In the genomic region with DNA sequence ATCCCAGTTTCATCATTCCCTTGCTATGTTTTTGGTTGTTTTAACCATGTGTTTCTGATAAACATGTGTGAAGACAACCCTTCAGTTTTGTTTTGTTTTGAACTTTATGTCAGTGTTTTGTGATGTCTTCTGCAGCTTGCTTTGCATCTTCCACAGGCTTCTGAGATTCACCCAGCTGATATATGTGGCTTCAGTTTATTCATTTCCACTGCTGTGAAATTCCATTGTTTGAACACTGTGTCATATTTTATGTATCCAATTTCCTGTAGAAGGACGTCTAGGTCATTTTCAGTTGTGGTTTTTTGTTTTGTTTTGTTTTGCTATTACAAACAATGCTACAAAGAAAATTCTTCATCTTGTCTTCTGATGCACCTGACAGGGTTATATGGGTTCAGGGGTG, we compare ENCODE assay signal across 37 cellular contexts. TPM values are rescaled to one million over a fixed set of nuclear protein-coding genes. Genes with fewer than 3 reads are reported as not detected.
DNase-seq lines count a peak whose midpoint lies in the region.
"Had no signal": no experiment of that assay in that cellular context is flagged by ENCODE, and none has a peak within 500 bp of the region (broad histone marks: within the 10 kb centered on the region; RNA-seq: fewer than 3 reads in every experiment).

No MANE protein-coding gene starts in this region.

- H3K27me3 ChIP-seq in skeletal muscle tissue (ENCODE audit: control insufficient read depth in 3 of 3, insufficient read depth in 3 of 3, low read length in 3 of 3), result no peaks in the 10 kb centered on the region
- H3K27me3 ChIP-seq: adrenal gland, upper lobe of right lung had no signal

- peak overlapping the region in 1 of 3 donors; percentile 46 for H3K9ac ChIP-seq in skeletal muscle tissue (ENCODE audit: low read depth in 1 of 3, low read length in 3 of 3)
- H3K9ac ChIP-seq: KMS-11 had no signal

- peak overlapping the region; percentile 73 for H3K27ac ChIP-seq in skeletal muscle tissue (ENCODE audit: low read depth, low read length)
- H3K27ac ChIP-seq: adrenal gland, KMS-11, suprapubic skin, upper lobe of right lung had no signal

- H3K4me3 ChIP-seq in skeletal muscle tissue (ENCODE audit: low read length in 3 of 3), result no peak overlapping the region
- H3K4me3 ChIP-seq: adrenal gland, lung, suprapubic skin, upper lobe of right lung had no signal

- peaks cover 8 to 39% (median 34%) of the 10 kb centered on the region in 3 donors for H3K4me1 ChIP-seq in skeletal muscle tissue (ENCODE audit: control insufficient read depth in 3 of 3, insufficient read depth in 3 of 3, low read length in 3 of 3)
- H3K4me1 ChIP-seq: adrenal gland had no signal

- no peaks in the 10 kb centered on the region for H3K9me3 ChIP-seq in skeletal muscle tissue (ENCODE audit: control insufficient read depth in 3 of 3, low read length in 3 of 3)
- H3K9me3 ChIP-seq: adrenal gland, suprapubic skin, upper lobe of right lung had no signal

- peak; percentile 36 for DNase-seq in NCI-H2029 treated with DMSO at 0.1 percent for 48 hours (lab: John Stamatoyannopoulos, UW)
- DNase-seq in NCI-H2029 (lab: John Stamatoyannopoulos, UW), result no peak
- DNase-seq in GM03348 (ENCODE audit: low spot score), result peak; percentile 19
- peak; percentile 42 for DNase-seq in dermis blood vessel endothelial cell
- DNase-seq in globus pallidus (ENCODE audit: low spot score), result no peak
- DNase-seq in cerebellar cortex (ENCODE audit: low spot score), result no peak
- no peak for DNase-seq in NCI-H345 treated with DMSO at 0.1 percent for 48 hours (lab: John Stamatoyannopoulos, UW; ENCODE audit: unreplicated experiment)
- DNase-seq: 8988T; activated CD4-positive, alpha-beta memory T cell treated with anti-CD3 and anti-CD28 coated beads, Interleukin-2, amount 10 ng/mL, durations not matched to agents 7 days and 5 days; activated CD4-positive, CD25-positive, alpha-beta regulatory T cell treated with anti-CD3 and anti-CD28 coated beads, Interleukin-2, amount 50 U/mL, for 72 hours; activated CD8-positive, alpha-beta memory T cell treated with anti-CD3 and anti-CD28 coated beads, Interleukin-2, amount 50 U/mL, for 4 hours; activated naive CD4-positive, alpha-beta T cell treated with Interleukin-2 at 50 U/mL for 16 hours; adrenal gland; AML-193; CD4-positive, alpha-beta memory T cell; H9; hypothalamus; immature natural killer cell; left cardiac atrium; natural killer cell; NCI-H1417; NCI-H2171 treated with DMSO at 0.1 percent for 48 hours; occipital lobe; SHP77; stimulated activated naive B cell treated with anti-CD40 and anti-IgM and Interleukin-4, amounts not matched to agents 10 μg/mL and 1 μg/mL and 100 μg/mL, for 72 hours had no signal

- no peaks in the 10 kb centered on the region for H3K36me3 ChIP-seq in skeletal muscle tissue (ENCODE audit: control insufficient read depth in 3 of 3, insufficient read depth in 3 of 3, low read length in 3 of 3)
- H3K36me3 ChIP-seq: adrenal gland, suprapubic skin, upper lobe of right lung had no signal

RNA-seq across cellular contexts. Expression of gene SLC26A9, which starts 27.2 kb away (rescaled TPM):
- 0.09 TPM in 1 of 2 replicates, not detected in the other for total RNA-seq in dermis blood vessel endothelial cell
- total RNA-seq in skeletal muscle tissue, result not detected
- total RNA-seq: activated CD4-positive, alpha-beta memory T cell treated with anti-CD3 and anti-CD28 coated beads, Interleukin-2, amount 10 ng/mL, durations not matched to agents 7 days and 5 days; activated T-helper 1 cell treated with anti-CD3 and anti-CD28 coated beads, Interleukin-12 subunit alpha, Interleukin-12 subunit beta, Interleukin-2, Interleukin-4 antibody, amounts not matched to agents 30 ng/mL and 10 ng/mL and 1 ng/mL, durations not matched to agents 14 hours and 24 hours and 36 hours; CD4-positive, alpha-beta memory T cell; cerebellum; fibroblast of lung; G401; H9; mononuclear cell; natural killer cell; occipital lobe; T-helper 2 cell treated with Interferon-gamma antibody and Interleukin-4, amounts not matched to agents 100 ng/mL and 5 ng/mL, for 36 hours had no signal

RNA-seq across cellular contexts. Expression of gene RAB7B, which starts 32.7 kb away (rescaled TPM):
- total RNA-seq in dermis blood vessel endothelial cell (not detected in 2 replicates), skeletal muscle tissue (6.3 TPM)
- total RNA-seq: activated CD4-positive, alpha-beta memory T cell treated with anti-CD3 and anti-CD28 coated beads, Interleukin-2, amount 10 ng/mL, durations not matched to agents 7 days and 5 days; activated T-helper 1 cell treated with anti-CD3 and anti-CD28 coated beads, Interleukin-12 subunit alpha, Interleukin-12 subunit beta, Interleukin-2, Interleukin-4 antibody, amounts not matched to agents 30 ng/mL and 10 ng/mL and 1 ng/mL, durations not matched to agents 14 hours and 24 hours and 36 hours; glomerular endothelial cell; T-helper 2 cell treated with Interferon-gamma antibody and Interleukin-4, amounts not matched to agents 100 ng/mL and 5 ng/mL, for 36 hours had no signal

RNA-seq across cellular contexts. Expression of gene CTSE, which starts 53.2 kb away (rescaled TPM):
- not detected in 2 replicates for total RNA-seq in dermis blood vessel endothelial cell
- 0.52 TPM for total RNA-seq in skeletal muscle tissue
- total RNA-seq: activated CD4-positive, alpha-beta memory T cell treated with anti-CD3 and anti-CD28 coated beads, Interleukin-2, amount 10 ng/mL, durations not matched to agents 7 days and 5 days; activated T-helper 1 cell treated with anti-CD3 and anti-CD28 coated beads, Interleukin-12 subunit alpha, Interleukin-12 subunit beta, Interleukin-2, Interleukin-4 antibody, amounts not matched to agents 30 ng/mL and 10 ng/mL and 1 ng/mL, durations not matched to agents 14 hours and 24 hours and 36 hours; adrenal gland; CD4-positive, alpha-beta memory T cell; cerebellum; fibroblast of lung; G401; glomerular endothelial cell; H9; left cardiac atrium; mononuclear cell; natural killer cell; occipital lobe; suprapubic skin; T-helper 2 cell treated with Interferon-gamma antibody and Interleukin-4, amounts not matched to agents 100 ng/mL and 5 ng/mL, for 36 hours had no signal

Comparison
In these comparisons a context has a peak if more than half of its experiments do, and no peak if none do; other contexts are left out.
1. DNase-seq: peak in NCI-H2029 treated with DMSO at 0.1 percent for 48 hours (single experiment), GM03348 (single experiment) and dermis blood vessel endothelial cell (single experiment); none in NCI-H2029 (single experiment), globus pallidus (single experiment), cerebellar cortex (single experiment) and NCI-H345 treated with DMSO at 0.1 percent for 48 hours (single experiment).